1 cellular context compared by ENCODE assay signal in genomic region chr18:32879497-32879896, GRCh38.
TF ChIP-seq lines count a peak whose summit lies in the region.

No MANE protein-coding gene starts in this region.

TF ChIP-seq in H1, 55 proteins besides CTCF, POLR2A, EP300 and RAD21:
- TF ChIP-seq RXRA (IDR thresholded peaks at IDR 0.05; ENCODE audit: insufficient read depth, low read depth, low read length): no peak
- no peak for TF ChIP-seq TBP (IDR thresholded peaks at IDR 0.05; ENCODE audit: low read depth, low read length)
- peak; percentile 48; the same call in 1 of the 2 replicates for TF ChIP-seq TEAD4 (IDR thresholded peaks at IDR 0.05; ENCODE audit: low read depth, low read length)
- no peak for TF ChIP-seq SUZ12 (IDR thresholded peaks at IDR 0.05; ENCODE audit: low read length)
